Comparison of ENCODE assay signal across 9 cellular contexts in the genomic region with DNA sequence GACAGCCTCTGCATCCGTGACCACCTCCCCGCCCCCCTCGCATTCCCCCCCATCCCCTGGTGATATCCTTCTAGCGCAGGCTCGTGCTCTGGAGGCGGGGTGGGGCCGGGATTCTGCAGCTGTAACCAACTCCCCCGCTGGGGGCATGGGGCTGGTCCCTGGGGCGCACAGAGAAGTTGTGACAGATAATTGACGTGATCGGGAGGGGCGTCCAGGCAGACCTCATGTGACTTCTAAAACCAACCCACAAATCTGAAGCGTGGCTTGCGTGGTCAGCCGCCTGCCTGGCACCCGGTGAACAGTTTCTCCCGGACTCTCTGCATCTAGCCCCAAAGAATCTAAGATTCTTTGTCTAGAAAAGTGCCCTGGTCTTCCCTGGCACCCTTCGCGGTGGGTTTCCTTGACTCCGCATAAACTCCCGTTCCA.
DNase-seq lines count a peak whose midpoint lies in the region; ATAC-seq and TF ChIP-seq lines count a peak whose summit lies in the region.
"Had no signal": no experiment of that assay in that cellular context is flagged by ENCODE, and none has a peak within 500 bp of the region (broad histone marks: within the 10 kb centered on the region; RNA-seq: fewer than 3 reads in every experiment).

No MANE protein-coding gene starts in this region.

- TF ChIP-seq POLR2A in esophagus muscularis mucosa (IDR thresholded peaks at IDR 0.05; ENCODE audit: low read depth): no peak

- peak overlapping the region in 5 of 9 donors; percentile 23 to 87 (median 72) for H3K27ac Mint-ChIP-seq in naive thymus-derived CD4-positive, alpha-beta T cell

- H3K4me3 ChIP-seq in AG09309 (ENCODE audit: control insufficient read depth, low read depth, low read length) (peak overlapping the region; percentile 53), SJCRH30 (peak overlapping the region; percentile 65), esophagus muscularis mucosa (peak overlapping the region; percentile 62 to 76 (median 71))
- peak overlapping the region; percentile 59 for H3K4me3 ChIP-seq in naive thymus-derived CD4-positive, alpha-beta T cell (ENCODE audit: low read length)
- H3K4me3 ChIP-seq: GM12878 had no signal

- POLR2A ChIA-PET in naive thymus-derived CD4-positive, alpha-beta T cell (lab: Charles Lee): interaction anchor here (2.0 kb wide), 1 partner anchor 98 kb away, joined by 5 read pairs; no protein-coding TSS in a partner anchor

- TF ChIP-seq EP300 in esophagus muscularis mucosa (IDR thresholded peaks at IDR 0.05): no peak

- H3K27me3 ChIP-seq in SJCRH30: peaks cover 5% of the 10 kb centered on the region; the same call in 1 of the 2 replicates
- no peaks in the 10 kb centered on the region for H3K27me3 ChIP-seq in esophagus muscularis mucosa
- no peaks in the 10 kb centered on the region for H3K27me3 ChIP-seq in naive thymus-derived CD4-positive, alpha-beta T cell (ENCODE audit: control insufficient read depth in 2 of 2, insufficient read depth in 2 of 2, low read length in 2 of 2)

- H3K36me3 ChIP-seq in SJCRH30 (no peaks in the 10 kb centered on the region), esophagus muscularis mucosa (no peaks in the 10 kb centered on the region)
- no peaks in the 10 kb centered on the region for H3K36me3 ChIP-seq in naive thymus-derived CD4-positive, alpha-beta T cell (ENCODE audit: control insufficient read depth in 2 of 3, insufficient read depth in 3 of 3, low read length in 3 of 3)

- peaks cover 15 to 26% (median 22%) of the 10 kb centered on the region in 7 donors for H3K4me1 Mint-ChIP-seq in naive thymus-derived CD4-positive, alpha-beta T cell

- H3K4me3 Mint-ChIP-seq in naive thymus-derived CD4-positive, alpha-beta T cell: peak overlapping the region; percentile 86 to 94 (median 90)

- peaks cover 0 to 7% (median 0%) of the 10 kb centered on the region in 5 donors for H3K36me3 Mint-ChIP-seq in naive thymus-derived CD4-positive, alpha-beta T cell

- H3K9me3 ChIP-seq in SJCRH30 (replicated peaks) (no peaks in the 10 kb centered on the region), esophagus muscularis mucosa (no peaks in the 10 kb centered on the region)
- no peaks in the 10 kb centered on the region for H3K9me3 ChIP-seq in naive thymus-derived CD4-positive, alpha-beta T cell (ENCODE audit: control insufficient read depth in 2 of 3, low read length in 3 of 3)

- H3K9me3 Mint-ChIP-seq in naive thymus-derived CD4-positive, alpha-beta T cell: peaks cover 0 to 8% (median 3%) of the 10 kb centered on the region in 11 donors

- H3K27ac ChIP-seq in SJCRH30 (peak overlapping the region; percentile 48), esophagus muscularis mucosa (replicated peaks in 1 of 4) (peak overlapping the region; percentile 87 to 92 (median 90))
- H3K27ac ChIP-seq in naive thymus-derived CD4-positive, alpha-beta T cell (ENCODE audit: low read depth, low read length): no peak overlapping the region

- DNase-seq in AG09309 (ENCODE audit: low read depth): no peak
- DNase-seq in SJCRH30: peak in 1 of 2 experiments; percentile 33
- no peak for DNase-seq in esophagus muscularis mucosa (ENCODE audit: extremely low spot score)
- peak in 1 of 9 donors; percentile 3 for DNase-seq in naive thymus-derived CD4-positive, alpha-beta T cell
- DNase-seq in GM19238 (ENCODE audit: insufficient read length, low spot score): no peak

- intact Hi-C loops in esophagus muscularis mucosa (cut with DNase I): loop anchor here (2.0 kb wide), 1 partner anchor 99 kb away; no protein-coding TSS in a partner anchor
- intact Hi-C loops in naive thymus-derived CD4-positive, alpha-beta T cell (cut with micrococcal nuclease): loop anchor here in 1 of 2 donors (1.0 kb wide), 1 partner anchor 28 kb away; no protein-coding TSS in a partner anchor

- peak; percentile 51 for ATAC-seq in naive thymus-derived CD4-positive, alpha-beta T cell
- no peak for ATAC-seq in HG03135 (IDR thresholded peaks at IDR 0.05; ENCODE audit: unreplicated experiment)
- ATAC-seq in HG02885 (IDR thresholded peaks at IDR 0.05; ENCODE audit: poor library complexity, unreplicated experiment): no peak
- no peak for ATAC-seq in HG02678 (IDR thresholded peaks at IDR 0.05; ENCODE audit: unreplicated experiment)
- ATAC-seq: GM12878 had no signal

- peaks cover 25 to 55% (median 39%) of the 10 kb centered on the region in 5 donors for H3K27me3 Mint-ChIP-seq in naive thymus-derived CD4-positive, alpha-beta T cell

- TF ChIP-seq CTCF in AG09309 (IDR thresholded peaks at IDR 0.05; ENCODE audit: control insufficient read depth, insufficient read depth, low read depth, low read length, missing control alignments): no peak
- TF ChIP-seq CTCF in esophagus muscularis mucosa (IDR thresholded peaks at IDR 0.05): no peak

- no peaks in the 10 kb centered on the region for H3K4me1 ChIP-seq in SJCRH30
- H3K4me1 ChIP-seq in esophagus muscularis mucosa: peaks cover 8 to 22% (median 19%) of the 10 kb centered on the region in 4 donors
- no peaks in the 10 kb centered on the region for H3K4me1 ChIP-seq in naive thymus-derived CD4-positive, alpha-beta T cell (ENCODE audit: control insufficient read depth in 2 of 2, insufficient read depth in 2 of 2, low read length in 2 of 2)

- 0% methylated on average over 8 of the region's 21 CpGs for WGBS in esophagus muscularis mucosa

- CTCF ChIA-PET in naive thymus-derived CD4-positive, alpha-beta T cell (lab: Charles Lee): no interaction called here
